30 cellular contexts compared by ENCODE assay signal in the genomic region with DNA sequence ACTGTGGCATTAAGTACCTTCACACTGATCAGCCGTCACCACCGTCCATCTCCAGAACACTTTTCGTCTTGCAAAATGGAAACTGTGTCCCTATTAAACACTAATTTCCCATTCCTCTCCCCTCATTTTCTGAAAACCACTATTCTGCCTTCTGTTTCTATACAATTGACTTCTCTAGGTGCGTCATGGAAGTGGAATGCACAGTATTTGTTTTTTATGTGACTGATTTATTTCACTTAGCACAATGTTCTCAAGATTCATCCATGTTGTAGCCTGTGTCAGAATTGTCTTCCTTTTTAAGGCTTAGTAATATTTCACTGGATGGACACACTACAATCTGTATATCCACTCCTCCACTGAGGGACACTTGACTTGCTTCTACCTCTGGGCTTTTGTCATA. TPM values are rescaled to one million over a fixed set of nuclear protein-coding genes. Genes with fewer than 3 reads are reported as not detected.
"Had no signal": no experiment of that assay in that cellular context is flagged by ENCODE, and none has a peak within 500 bp of the region (broad histone marks: within the 10 kb centered on the region; RNA-seq: fewer than 3 reads in every experiment).

No MANE protein-coding gene starts in this region.

- H3K27ac ChIP-seq: breast epithelium, esophagus squamous epithelium, heart right ventricle, left lung, lower lobe of right lung, right lobe of liver, testis, transverse colon, WERI-Rb-1 had no signal

- H3K4me1 Mint-ChIP-seq: activated naive CD4-positive, alpha-beta T cell treated with anti-CD3 and anti-CD28 coated beads, Interleukin-2, amount 10 ng/mL, durations not matched to agents 7 days and 5 days; activated naive CD8-positive, alpha-beta T cell treated with anti-CD3 and anti-CD28 coated beads, Interleukin-2, amount 10 ng/mL, durations not matched to agents 7 days and 5 days had no signal

- H3K36me3 ChIP-seq: breast epithelium, esophagus squamous epithelium, heart right ventricle, left lung, lower lobe of right lung, right lobe of liver, transverse colon, WERI-Rb-1 had no signal

- H3K4me3 Mint-ChIP-seq: activated naive CD4-positive, alpha-beta T cell treated with anti-CD3 and anti-CD28 coated beads, Interleukin-2, amount 10 ng/mL, durations not matched to agents 7 days and 5 days; activated naive CD8-positive, alpha-beta T cell treated with anti-CD3 and anti-CD28 coated beads, Interleukin-2, amount 10 ng/mL, durations not matched to agents 7 days and 5 days; nephron; T-helper 1 cell treated with Interleukin-12 subunit alpha and Interleukin-12 subunit beta and Interleukin-4 antibody, amounts not matched to agents 30 μg/mL and 1 μg/mL, for 36 hours had no signal

- H3K4me1 ChIP-seq: breast epithelium, esophagus squamous epithelium, left lung, lower lobe of right lung, right lobe of liver, testis, transverse colon had no signal

- DNase-seq: activated CD4-positive, alpha-beta T cell treated with anti-CD3 and anti-CD28 coated beads for 48 hours; activated CD4-positive, alpha-beta T cell treated with anti-CD3 and anti-CD28 coated beads, Interleukin-2, amount 50 U/mL, for 48 hours; activated CD8-positive, alpha-beta memory T cell treated with anti-CD3 and anti-CD28 coated beads for 24 hours; activated gamma-delta T cell; activated naive CD4-positive, alpha-beta T cell treated with anti-CD3 and anti-CD28 coated beads, Interleukin-2, amount 10 ng/mL, durations not matched to agents 7 days and 5 days; activated naive CD8-positive, alpha-beta T cell treated with anti-CD3 and anti-CD28 coated beads, Interleukin-2, amount 10 ng/mL, durations not matched to agents 7 days and 5 days; activated T-cell treated with anti-CD3 and anti-CD28 coated beads, Interleukin-2, amount 50 U/mL, for 1 hour; amniotic stem cell; central memory CD4-positive, alpha-beta T cell; dermis blood vessel endothelial cell; effector CD4-positive, alpha-beta T cell; esophagus squamous epithelium; foreskin melanocyte; heart right ventricle; kidney glomerular epithelial cell; left lung; lower lobe of right lung; mesendoderm; right lobe of liver; stimulated activated CD4-positive, alpha-beta T cell treated with anti-CD3 and anti-CD28 coated beads, Interleukin-12 subunit alpha, Interleukin-12 subunit beta, amount 100 ng/mL, for 4 hours; stimulated activated CD4-positive, alpha-beta T cell treated with anti-CD3 and anti-CD28 coated beads, Interleukin-4, amount 100 ng/mL, for 1 hour; stimulated activated naive CD8-positive, alpha-beta T cell treated with anti-CD3 and anti-CD28 coated beads, Interleukin-15, Interleukin-2, amounts not matched to agents 100 U/mL and 50 U/mL, for 24 hours; T-helper 9 cell; testis; transverse colon; WERI-Rb-1 had no signal

- H3K27me3 Mint-ChIP-seq: activated naive CD4-positive, alpha-beta T cell treated with anti-CD3 and anti-CD28 coated beads, Interleukin-2, amount 10 ng/mL, durations not matched to agents 7 days and 5 days; activated naive CD8-positive, alpha-beta T cell treated with anti-CD3 and anti-CD28 coated beads, Interleukin-2, amount 10 ng/mL, durations not matched to agents 7 days and 5 days had no signal

- ATAC-seq: activated CD4-positive, CD25-positive, alpha-beta regulatory T cell treated with anti-CD3 and anti-CD28 coated beads, Interleukin-2, amount 50 U/mL, for 24 hours; heart right ventricle; left lung; lower lobe of right lung; right lobe of liver; stimulated activated naive CD8-positive, alpha-beta T cell treated with anti-CD3 and anti-CD28 coated beads, Interleukin-15, Interleukin-2, amounts not matched to agents 100 U/mL and 50 U/mL, for 24 hours had no signal

- H3K27ac Mint-ChIP-seq: activated naive CD4-positive, alpha-beta T cell treated with anti-CD3 and anti-CD28 coated beads, Interleukin-2, amount 10 ng/mL, durations not matched to agents 7 days and 5 days; activated naive CD8-positive, alpha-beta T cell treated with anti-CD3 and anti-CD28 coated beads, Interleukin-2, amount 10 ng/mL, durations not matched to agents 7 days and 5 days; nephron; T-helper 1 cell treated with Interleukin-12 subunit alpha and Interleukin-12 subunit beta and Interleukin-4 antibody, amounts not matched to agents 30 μg/mL and 1 μg/mL, for 36 hours had no signal

- H3K36me3 Mint-ChIP-seq: activated naive CD4-positive, alpha-beta T cell treated with anti-CD3 and anti-CD28 coated beads, Interleukin-2, amount 10 ng/mL, durations not matched to agents 7 days and 5 days; activated naive CD8-positive, alpha-beta T cell treated with anti-CD3 and anti-CD28 coated beads, Interleukin-2, amount 10 ng/mL, durations not matched to agents 7 days and 5 days had no signal

- H3K9me3 ChIP-seq: breast epithelium, esophagus squamous epithelium, heart right ventricle, left lung, lower lobe of right lung, right lobe of liver, testis, transverse colon had no signal

- H3K27me3 ChIP-seq: breast epithelium, left lung, right lobe of liver, testis had no signal

- H3K9me3 Mint-ChIP-seq: activated naive CD4-positive, alpha-beta T cell treated with anti-CD3 and anti-CD28 coated beads, Interleukin-2, amount 10 ng/mL, durations not matched to agents 7 days and 5 days; activated naive CD8-positive, alpha-beta T cell treated with anti-CD3 and anti-CD28 coated beads, Interleukin-2, amount 10 ng/mL, durations not matched to agents 7 days and 5 days; nephron; T-helper 1 cell treated with Interleukin-12 subunit alpha and Interleukin-12 subunit beta and Interleukin-4 antibody, amounts not matched to agents 30 μg/mL and 1 μg/mL, for 36 hours had no signal

- H3K4me3 ChIP-seq: breast epithelium, esophagus squamous epithelium, heart right ventricle, left lung, lower lobe of right lung, right lobe of liver, testis, transverse colon had no signal

RNA-seq across cellular contexts. Expression of a gene that starts 53.8 kb away (rescaled TPM):
- total RNA-seq: activated naive CD8-positive, alpha-beta T cell treated with anti-CD3 and anti-CD28 coated beads, Interleukin-2, amount 10 ng/mL, durations not matched to agents 7 days and 5 days had no signal
